7 cellular contexts compared by ENCODE assay signal in genomic region chr3:178536271-178537079, GRCh38.
DNase-seq lines count a peak whose midpoint lies in the region; ATAC-seq lines count a peak whose summit lies in the region.

Gene KCNMB2, plus strand, starts transcription at chr3:178536436.

- peak within 1 kb of the TSS; percentile 31 for H3K4me3 ChIP-seq in iPS-11a (ENCODE audit: low read depth, low read length)

- peaks cover 49% of the 10 kb centered on the region for H3K27me3 Mint-ChIP-seq in stimulated activated memory B cell treated with anti-CD40 and anti-IgM and Interleukin-4, amounts not matched to agents 10 μg/mL and 1 μg/mL and 100 μg/mL, for 72 hours

- H3K27ac Mint-ChIP-seq in stimulated activated memory B cell treated with anti-CD40 and anti-IgM and Interleukin-4, amounts not matched to agents 10 μg/mL and 1 μg/mL and 100 μg/mL, for 72 hours: no peak within 1 kb of the TSS

- DNase-seq in SW480 (ENCODE audit: low spot score): peak; percentile 3
- no peak for DNase-seq in NOMO-1 treated with DMSO at 0.1 percent for 48 hours (lab: John Stamatoyannopoulos, UW; ENCODE audit: unreplicated experiment)
- no peak for DNase-seq in HCEC 1CT

- peaks cover 8% of the 10 kb centered on the region for H3K4me1 Mint-ChIP-seq in stimulated activated memory B cell treated with anti-CD40 and anti-IgM and Interleukin-4, amounts not matched to agents 10 μg/mL and 1 μg/mL and 100 μg/mL, for 72 hours

- no peaks in the 10 kb centered on the region for H3K36me3 Mint-ChIP-seq in stimulated activated memory B cell treated with anti-CD40 and anti-IgM and Interleukin-4, amounts not matched to agents 10 μg/mL and 1 μg/mL and 100 μg/mL, for 72 hours

- H3K4me3 Mint-ChIP-seq in stimulated activated memory B cell treated with anti-CD40 and anti-IgM and Interleukin-4, amounts not matched to agents 10 μg/mL and 1 μg/mL and 100 μg/mL, for 72 hours: peak within 1 kb of the TSS; percentile 7

- peak; percentile 12 for ATAC-seq in HG02884 (IDR thresholded peaks at IDR 0.05; ENCODE audit: unreplicated experiment)
- no peak for ATAC-seq in stimulated activated memory B cell treated with anti-CD40 and anti-IgM and Interleukin-4, amounts not matched to agents 10 μg/mL and 1 μg/mL and 100 μg/mL, for 72 hours
- no peak for ATAC-seq in GM19351 (IDR thresholded peaks at IDR 0.05; ENCODE audit: unreplicated experiment)

- H3K9me3 Mint-ChIP-seq in stimulated activated memory B cell treated with anti-CD40 and anti-IgM and Interleukin-4, amounts not matched to agents 10 μg/mL and 1 μg/mL and 100 μg/mL, for 72 hours: peaks cover under 1% of the 10 kb centered on the region
